In genomic region chr2:132304675-132305380, GRCh38 we compare ENCODE assay signal across 8 cellular contexts.
A peak's percentile ranks its signal among the peaks of the same experiment; 100 is the strongest.
DNase-seq lines count a peak whose midpoint lies in the region; ATAC-seq and TF ChIP-seq lines count a peak whose summit lies in the region.
"Not testable (repeated sequence)": the region's sequence is repeated elsewhere in the genome, so short reads cannot be mapped to it uniquely, and the experiment has no call there.

No MANE protein-coding gene starts in this region.

- TF ChIP-seq CTCF in left ventricle myocardium inferior (IDR thresholded peaks at IDR 0.05; ENCODE audit: borderline replicate concordance) = peak; percentile 38
- not testable (repeated sequence) for TF ChIP-seq CTCF in lower lobe of right lung (IDR thresholded peaks at IDR 0.05)
- TF ChIP-seq CTCF in transverse colon (IDR thresholded peaks at IDR 0.05) = peak in 1 of 5 experiments; percentile 2

- not testable (repeated sequence) for H3K27me3 Mint-ChIP-seq in activated naive CD8-positive, alpha-beta T cell treated with anti-CD3 and anti-CD28 coated beads, Interleukin-2, amount 10 ng/mL, durations not matched to agents 7 days and 5 days

- H3K27ac Mint-ChIP-seq in activated naive CD8-positive, alpha-beta T cell treated with anti-CD3 and anti-CD28 coated beads, Interleukin-2, amount 10 ng/mL, durations not matched to agents 7 days and 5 days = not testable (repeated sequence)

- TF ChIP-seq EP300 in transverse colon (IDR thresholded peaks at IDR 0.05; ENCODE audit: low read depth) = not testable (repeated sequence)

- H3K4me1 Mint-ChIP-seq in activated naive CD8-positive, alpha-beta T cell treated with anti-CD3 and anti-CD28 coated beads, Interleukin-2, amount 10 ng/mL, durations not matched to agents 7 days and 5 days = not testable (repeated sequence)

- H3K9me3 ChIP-seq in endocrine pancreas (ENCODE audit: control insufficient read depth, low read length); left ventricle myocardium inferior (replicated peaks); lower lobe of right lung; transverse colon: not testable (repeated sequence)

- intact Hi-C loops in left ventricle myocardium inferior (cut with micrococcal nuclease); lower lobe of right lung (cut with DNase I); posterior vena cava (cut with DNase I); transverse colon (cut with DNase I; ENCODE audit: low total_unique reads): not testable (repeated sequence)

- not testable (repeated sequence) for H3K36me3 ChIP-seq in endocrine pancreas (ENCODE audit: control insufficient read depth, insufficient read depth, low read length); left ventricle myocardium inferior; lower lobe of right lung; transverse colon

- H3K4me3 ChIP-seq in endocrine pancreas (ENCODE audit: control insufficient read depth, insufficient read depth, low read length) (peak overlapping the region; percentile 40), left ventricle myocardium inferior (peak overlapping the region; percentile 60), lower lobe of right lung (peak overlapping the region; percentile 33), transverse colon (peak overlapping the region in 3 of 4 donors; percentile 1 to 41 (median 5))

- not testable (repeated sequence) for H3K27me3 ChIP-seq in endocrine pancreas (ENCODE audit: control insufficient read depth, insufficient read depth, low read length); left ventricle myocardium inferior (ENCODE audit: low read depth); lower lobe of right lung (ENCODE audit: low read depth); transverse colon

- not testable (repeated sequence) for TF ChIP-seq POLR2A in transverse colon (IDR thresholded peaks at IDR 0.05)

- peak; percentile 71 for DNase-seq in DMS53 (lab: John Stamatoyannopoulos, UW)
- peak; percentile 45 for DNase-seq in LHCN-M2 (ENCODE audit: low read depth)
- not testable (repeated sequence) for DNase-seq in activated naive CD8-positive, alpha-beta T cell treated with anti-CD3 and anti-CD28 coated beads, Interleukin-2, amount 10 ng/mL, durations not matched to agents 7 days and 5 days
- peak; percentile 81 for DNase-seq in left ventricle myocardium inferior
- peak; percentile 82 for DNase-seq in lower lobe of right lung
- DNase-seq in posterior vena cava (ENCODE audit: low spot score) = peak; percentile 92
- peak; percentile 66 for DNase-seq in transverse colon

- not testable (repeated sequence) for ATAC-seq in activated naive CD8-positive, alpha-beta T cell treated with anti-CD3 and anti-CD28 coated beads, Interleukin-2, amount 10 ng/mL, durations not matched to agents 7 days and 5 days (ENCODE audit: low read depth)
- ATAC-seq in lower lobe of right lung = peak; percentile 93 to 96

- not testable (repeated sequence) for H3K4me1 ChIP-seq in endocrine pancreas (ENCODE audit: control insufficient read depth, insufficient read depth, low read length); left ventricle myocardium inferior; lower lobe of right lung; transverse colon

- not testable (repeated sequence) for H3K27ac ChIP-seq in left ventricle myocardium inferior (replicated peaks); lower lobe of right lung
- peak overlapping the region in 1 of 4 donors; percentile 33 for H3K27ac ChIP-seq in transverse colon

- H3K9me3 Mint-ChIP-seq in activated naive CD8-positive, alpha-beta T cell treated with anti-CD3 and anti-CD28 coated beads, Interleukin-2, amount 10 ng/mL, durations not matched to agents 7 days and 5 days = not testable (repeated sequence)

- H3K36me3 Mint-ChIP-seq in activated naive CD8-positive, alpha-beta T cell treated with anti-CD3 and anti-CD28 coated beads, Interleukin-2, amount 10 ng/mL, durations not matched to agents 7 days and 5 days = not testable (repeated sequence)

- not testable (repeated sequence) for H3K9ac ChIP-seq in endocrine pancreas (ENCODE audit: control insufficient read depth, insufficient read depth, low read length)

- H3K4me3 Mint-ChIP-seq in activated naive CD8-positive, alpha-beta T cell treated with anti-CD3 and anti-CD28 coated beads, Interleukin-2, amount 10 ng/mL, durations not matched to agents 7 days and 5 days = peak overlapping the region; percentile 67

- WGBS in transverse colon (ENCODE audit: low coverage in 1 of 2), 2 donors = 28% methylated on average over 27 of the region's 27 CpGs; no CpG with 5 or more reads in 1 of the 2 donors

- POLR2A ChIA-PET in activated naive CD8-positive, alpha-beta T cell treated with anti-CD3 and anti-CD28 coated beads, Interleukin-2, amount 10 ng/mL, durations not matched to agents 7 days and 5 days (lab: Charles Lee) = not testable (repeated sequence)

- in situ Hi-C loops in transverse colon (cut with MboI; ENCODE audit: low pct_ligation_motif_present in 1 of 4, low pct_unique_long_range_greater_than_20kb in 1 of 4, low sequenced_read_pairs in 3 of 4) = not testable (repeated sequence)

Comparison
In these comparisons a context has a peak if more than half of its experiments do, and no peak if none do; other contexts are left out.
1. H3K4me3 ChIP-seq: peak in every context shown above with its lines; median percentile 60 in left ventricle myocardium inferior; 40 in endocrine pancreas; 33 in lower lobe of right lung; 5 in transverse colon.